Comparison of ENCODE assay signal across 8 cellular contexts in genomic region chr2:62038980-62039771, GRCh38.
DNase-seq lines count a peak whose midpoint lies in the region; ATAC-seq, FAIRE-seq and TF ChIP-seq lines count a peak whose summit lies in the region.

No MANE protein-coding gene starts in this region.

- H2AFZ ChIP-seq in keratinocyte (ENCODE audit: control insufficient read depth, low read length) = no peak overlapping the region

- no peaks in the 10 kb centered on the region for H4K20me1 ChIP-seq in keratinocyte (ENCODE audit: control insufficient read depth, extremely low read depth, insufficient read depth, low read length)

- no peaks in the 10 kb centered on the region for H3K79me2 ChIP-seq in keratinocyte (ENCODE audit: control insufficient read depth, insufficient read depth, low read length)

- H3K36me3 ChIP-seq in keratinocyte (ENCODE audit: control insufficient read depth in 2 of 2, extremely low read depth in 1 of 2, insufficient read depth in 2 of 2, low read length in 2 of 2) (no peaks in the 10 kb centered on the region), HAP-1 (replicated peaks) (no peaks in the 10 kb centered on the region)

- H3K36me3 Mint-ChIP-seq in T-cell = peaks cover 21% of the 10 kb centered on the region

- H3K9ac ChIP-seq in keratinocyte (ENCODE audit: control insufficient read depth, extremely low read depth, insufficient read depth, low read length) = no peak overlapping the region

- H3K9me3 ChIP-seq in keratinocyte (ENCODE audit: control insufficient read depth, low read depth, low read length) (no peaks in the 10 kb centered on the region), HAP-1 (no peaks in the 10 kb centered on the region)

- peaks cover 20 to 23% (median 21%) of the 10 kb centered on the region in 3 donors for H3K4me1 Mint-ChIP-seq in T-cell

- H3K9me1 ChIP-seq in keratinocyte (ENCODE audit: control insufficient read depth, extremely low read depth, insufficient read depth, low read length) = no peaks in the 10 kb centered on the region

- POLR2A ChIA-PET in T-cell (lab: Charles Lee) = interaction anchor here in 1 of 2 donors (0.6 kb wide), 1 partner anchor 206 kb away, joined by 3 read pairs; no protein-coding TSS in a partner anchor

- H3K4me1 ChIP-seq in keratinocyte (ENCODE audit: control insufficient read depth, extremely low read depth, insufficient read depth, low read length) = peaks cover 27% of the 10 kb centered on the region
- peaks cover 17% of the 10 kb centered on the region for H3K4me1 ChIP-seq in HAP-1

- H3K4me3 Mint-ChIP-seq in T-cell = no peak overlapping the region

- dilution Hi-C loops in keratinocyte (cut with MboI; ENCODE audit: extremely low pct_ligation_motif_present, low sequenced_read_pairs) = no loop called here

- H3K4me3 ChIP-seq in keratinocyte (ENCODE audit: control insufficient read depth in 2 of 3, extremely low read depth in 1 of 3, insufficient read depth in 2 of 3, low read depth in 1 of 3, low read length in 3 of 3) (no peak overlapping the region), HAP-1 (no peak overlapping the region)

- peaks cover 0 to 3% (median 0%) of the 10 kb centered on the region in 3 donors for H3K9me3 Mint-ChIP-seq in T-cell

- ATAC-seq in GM19372 (IDR thresholded peaks at IDR 0.05; ENCODE audit: low read depth, unreplicated experiment) = peak; percentile 100
- ATAC-seq in HG03280 (IDR thresholded peaks at IDR 0.05; ENCODE audit: unreplicated experiment) = peak; percentile 100
- ATAC-seq in T-cell (replicated peaks in 1 of 4) = peak; percentile 40 to 82 (median 68)

- H3K27me3 Mint-ChIP-seq in T-cell = no peaks in the 10 kb centered on the region

- peak; percentile 13 for DNase-seq in Daoy (ENCODE audit: low read depth)
- peak in 4 of 34 experiments; percentile 1 to 20 (median 6) for DNase-seq in T-cell
- peak; percentile 53 for DNase-seq in keratinocyte (ENCODE audit: low read depth, low spot score)
- no peak for DNase-seq in NCI-H2196 treated with DMSO at 0.1 percent for 48 hours (lab: John Stamatoyannopoulos, UW; ENCODE audit: unreplicated experiment)
- DNase-seq in OCI-M2 (lab: John Stamatoyannopoulos, UW; ENCODE audit: unreplicated experiment) = no peak
- DNase-seq in HAP-1 (ENCODE audit: low spot score in 2 of 2) = no peak

- in situ Hi-C loops in HAP-1 (cut with MboI; ENCODE audit: low sequenced_read_pairs) = no loop called here

- peak overlapping the region; percentile 19 for H3K27ac ChIP-seq in keratinocyte (ENCODE audit: control insufficient read depth, insufficient read depth, low read length)

- peak overlapping the region; percentile 34 for H3K4me2 ChIP-seq in keratinocyte (ENCODE audit: control insufficient read depth, extremely low read depth, insufficient read depth, low read depth, low read length)

- H3K27ac Mint-ChIP-seq in T-cell = peak overlapping the region; percentile 0 to 61

- no peak for TF ChIP-seq CTCF in keratinocyte (optimal IDR thresholded peaks at IDR 0.05 in 1 of 3, IDR thresholded peaks at IDR 0.05 in 1 of 3, conservative IDR thresholded peaks at IDR 0.05 in 1 of 3; ENCODE audit: extremely low read depth in 1 of 3, insufficient read depth in 2 of 3, low read length in 3 of 3)

- CTCF ChIA-PET in T-cell (lab: Charles Lee) = no interaction called here

- peak; percentile 87 for FAIRE-seq in keratinocyte (lab: Jason Lieb, UNC)

- H3K27me3 ChIP-seq in keratinocyte (ENCODE audit: control insufficient read depth, extremely low read depth, insufficient read depth, low read length) (no peaks in the 10 kb centered on the region), HAP-1 (ENCODE audit: low read depth) (no peaks in the 10 kb centered on the region)

Comparison
In these comparisons a context has a peak if more than half of its experiments do, and no peak if none do; other contexts are left out.
1. DNase-seq: peak in Daoy (single experiment) and keratinocyte (single experiment); none in NCI-H2196 treated with DMSO at 0.1 percent for 48 hours (single experiment), OCI-M2 (single experiment) and HAP-1 (0 of 2).
2. Peak in every context shown above with its lines, with median percentiles within 50 percentile points of each other: ATAC-seq.